16 cellular contexts compared by ENCODE assay signal in genomic region chr1:47545912-47546483, GRCh38.
"Had no signal": no experiment of that assay in that cellular context is flagged by ENCODE, and none has a peak within 500 bp of the region (broad histone marks: within the 10 kb centered on the region; RNA-seq: fewer than 3 reads in every experiment).

No MANE protein-coding gene starts in this region.

- H3K36me3 Mint-ChIP-seq: activated naive CD4-positive, alpha-beta T cell treated with anti-CD3 and anti-CD28 coated beads, Interleukin-2, amount 50 U/mL, for 24 hours had no signal

- H3K9me3 Mint-ChIP-seq: activated CD4-positive, alpha-beta T cell treated with anti-CD3 and anti-CD28 coated beads, Interleukin-2, amount 10 ng/mL, durations not matched to agents 24 days and 14 days; activated naive CD4-positive, alpha-beta T cell treated with anti-CD3 and anti-CD28 coated beads, Interleukin-2, amount 50 U/mL, for 24 hours; central memory CD8-positive, alpha-beta T cell had no signal

- H3K4me3 Mint-ChIP-seq: activated CD4-positive, alpha-beta T cell treated with anti-CD3 and anti-CD28 coated beads, Interleukin-2, amount 10 ng/mL, durations not matched to agents 24 days and 14 days; activated naive CD4-positive, alpha-beta T cell treated with anti-CD3 and anti-CD28 coated beads, Interleukin-2, amount 50 U/mL, for 24 hours; central memory CD8-positive, alpha-beta T cell; nephron progenitor cell; stimulated activated naive CD8-positive, alpha-beta T cell treated with anti-CD3 and anti-CD28 coated beads, Interleukin-15, amount 100 ng/mL, for 72 hours had no signal

- ATAC-seq: body of pancreas; foreskin keratinocyte; left ventricle myocardium superior; stimulated activated naive CD8-positive, alpha-beta T cell treated with anti-CD3 and anti-CD28 coated beads, Interleukin-15, amount 100 ng/mL, for 72 hours had no signal

- H3K27me3 ChIP-seq: body of pancreas, testis had no signal

- H3K27me3 Mint-ChIP-seq: activated CD4-positive, alpha-beta T cell treated with anti-CD3 and anti-CD28 coated beads, Interleukin-2, amount 10 ng/mL, durations not matched to agents 24 days and 14 days had no signal

- H3K4me3 ChIP-seq: body of pancreas, testis had no signal

- H3K4me1 Mint-ChIP-seq: activated CD4-positive, alpha-beta T cell treated with anti-CD3 and anti-CD28 coated beads, Interleukin-2, amount 10 ng/mL, durations not matched to agents 24 days and 14 days; activated naive CD4-positive, alpha-beta T cell treated with anti-CD3 and anti-CD28 coated beads, Interleukin-2, amount 50 U/mL, for 24 hours; central memory CD8-positive, alpha-beta T cell; stimulated activated naive CD8-positive, alpha-beta T cell treated with anti-CD3 and anti-CD28 coated beads, Interleukin-15, amount 100 ng/mL, for 72 hours had no signal

- DNase-seq: activated CD4-positive, alpha-beta T cell treated with anti-CD3 and anti-CD28 coated beads, Interleukin-2, amount 10 ng/mL, durations not matched to agents 24 days and 14 days; activated T-cell treated with anti-CD3 and anti-CD28 coated beads for 4 hours; body of pancreas; foreskin keratinocyte; head of caudate nucleus; left ventricle myocardium superior; mesenchymal stem cell; nephron progenitor cell; retina; stimulated activated CD4-positive, alpha-beta T cell treated with anti-CD3 and anti-CD28 coated beads, Interleukin-15, amount 100 ng/mL, for 24 hours; stimulated activated CD4-positive, alpha-beta T cell treated with anti-CD3 and anti-CD28 coated beads, Interleukin-4, amount 100 ng/mL, for 24 hours; stimulated activated naive CD8-positive, alpha-beta T cell treated with anti-CD3 and anti-CD28 coated beads, Interleukin-15, amount 100 ng/mL, for 72 hours; T-helper 1 cell; testis had no signal

- H3K9me3 ChIP-seq: body of pancreas, testis had no signal

- H3K27ac Mint-ChIP-seq: activated CD4-positive, alpha-beta T cell treated with anti-CD3 and anti-CD28 coated beads, Interleukin-2, amount 10 ng/mL, durations not matched to agents 24 days and 14 days; activated naive CD4-positive, alpha-beta T cell treated with anti-CD3 and anti-CD28 coated beads, Interleukin-2, amount 50 U/mL, for 24 hours; nephron progenitor cell; stimulated activated naive CD8-positive, alpha-beta T cell treated with anti-CD3 and anti-CD28 coated beads, Interleukin-15, amount 100 ng/mL, for 72 hours had no signal

- H3K4me1 ChIP-seq: body of pancreas, foreskin keratinocyte had no signal

- H3K27ac ChIP-seq: body of pancreas, foreskin keratinocyte, testis had no signal
